Comparison of ENCODE assay signal across 15 cellular contexts in the genomic region with DNA sequence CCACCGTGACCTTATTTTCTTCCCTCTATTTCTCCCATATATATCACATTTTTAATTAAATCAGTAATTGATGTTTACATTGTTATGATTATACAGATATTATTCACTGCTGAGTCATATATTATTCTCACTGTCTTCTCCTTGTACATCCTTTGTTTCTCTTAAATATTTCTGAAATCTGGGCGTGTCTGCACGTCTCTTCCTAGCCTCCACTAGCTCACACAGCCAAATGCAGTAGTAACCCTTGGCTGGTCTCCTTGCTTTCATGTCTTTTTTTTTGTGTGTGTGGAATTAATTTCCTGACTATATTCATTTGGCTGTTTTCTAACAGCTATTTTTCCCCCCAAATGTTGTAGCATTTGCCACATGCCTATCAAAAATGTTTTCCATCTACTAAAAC. TPM values are rescaled to one million over a fixed set of nuclear protein-coding genes. Genes with fewer than 3 reads are reported as not detected.
A peak's percentile ranks its signal among the peaks of the same experiment; 100 is the strongest.
DNase-seq lines count a peak whose midpoint lies in the region; ATAC-seq and TF ChIP-seq lines count a peak whose summit lies in the region.
"Had no signal": no experiment of that assay in that cellular context is flagged by ENCODE, and none has a peak within 500 bp of the region (broad histone marks: within the 10 kb centered on the region; RNA-seq: fewer than 3 reads in every experiment).

No MANE protein-coding gene starts in this region.

- H3K4me1 ChIP-seq in GM23248 (ENCODE audit: insufficient read depth) = peaks cover 24% of the 10 kb centered on the region

- 16 to 20% methylated on average over 3 of the region's 3 CpGs for WGBS in GM23248 (ENCODE audit: low coverage in 1 of 2, low lambda C conversion rate in 2 of 2, missing lambda C conversion rate in 2 of 2), 2 experiments

- no peaks in the 10 kb centered on the region for H4K20me1 ChIP-seq in GM23248 (ENCODE audit: insufficient read depth)

- peaks cover 36% of the 10 kb centered on the region; the same call in 1 of the 2 replicates for H3F3A ChIP-seq in GM23248 (ENCODE audit: insufficient read depth)

- H3K4me2 ChIP-seq in GM23248 (ENCODE audit: unreplicated experiment) = peak overlapping the region; percentile 40

- no peaks in the 10 kb centered on the region for H3K27me3 Mint-ChIP-seq in stimulated activated memory B cell treated with anti-CD40 and anti-IgM and Interleukin-4, amounts not matched to agents 10 μg/mL and 1 μg/mL and 100 μg/mL, for 72 hours
- H3K27me3 Mint-ChIP-seq: activated CD4-positive, alpha-beta memory T cell treated with anti-CD3 and anti-CD28 coated beads, Interleukin-2, amount 10 ng/mL, durations not matched to agents 7 days and 5 days had no signal

- H3K9me3 ChIP-seq in GM23248 (ENCODE audit: low read depth) = no peaks in the 10 kb centered on the region
- H3K9me3 ChIP-seq: Caco-2 had no signal

- no peak for TF ChIP-seq CTCF in GM13976 (IDR thresholded peaks at IDR 0.05; ENCODE audit: borderline replicate concordance, control extremely low read depth, extremely low read depth, insufficient read depth, missing control alignments)

- peak overlapping the region; percentile 13 for H3K27ac Mint-ChIP-seq in stimulated activated memory B cell treated with anti-CD40 and anti-IgM and Interleukin-4, amounts not matched to agents 10 μg/mL and 1 μg/mL and 100 μg/mL, for 72 hours
- H3K27ac Mint-ChIP-seq: activated CD4-positive, alpha-beta memory T cell treated with anti-CD3 and anti-CD28 coated beads, Interleukin-2, amount 10 ng/mL, durations not matched to agents 7 days and 5 days had no signal

- 0 out of 2 replicates have a peak overlapping the region, but pooled peaks have one; percentile 13 for H3K4me3 ChIP-seq in GM23248
- H3K4me3 ChIP-seq: cardiac muscle cell had no signal

- in situ Hi-C loops in GM23248 (cut with MboI) (no loop called here), GM13976 (cut with MboI; ENCODE audit: low sequenced_read_pairs, unreplicated experiment) (no loop called here)

- H3K9me2 ChIP-seq in GM23248 (ENCODE audit: insufficient read depth) = no peaks in the 10 kb centered on the region

- H3K27ac ChIP-seq in GM23248 = peak overlapping the region; percentile 47
- H3K27ac ChIP-seq: cardiac muscle cell had no signal

- H3K9me3 Mint-ChIP-seq in stimulated activated memory B cell treated with anti-CD40 and anti-IgM and Interleukin-4, amounts not matched to agents 10 μg/mL and 1 μg/mL and 100 μg/mL, for 72 hours = no peaks in the 10 kb centered on the region
- H3K9me3 Mint-ChIP-seq: activated CD4-positive, alpha-beta memory T cell treated with anti-CD3 and anti-CD28 coated beads, Interleukin-2, amount 10 ng/mL, durations not matched to agents 7 days and 5 days had no signal

- no peak overlapping the region for H3K4me3 Mint-ChIP-seq in stimulated activated memory B cell treated with anti-CD40 and anti-IgM and Interleukin-4, amounts not matched to agents 10 μg/mL and 1 μg/mL and 100 μg/mL, for 72 hours
- H3K4me3 Mint-ChIP-seq: activated CD4-positive, alpha-beta memory T cell treated with anti-CD3 and anti-CD28 coated beads, Interleukin-2, amount 10 ng/mL, durations not matched to agents 7 days and 5 days had no signal

- peak; percentile 76 for ATAC-seq in SK-N-SH treated with all-trans-retinoic acid at 6 μM for 48 hours
- no peak for ATAC-seq in stimulated activated memory B cell treated with anti-CD40 and anti-IgM and Interleukin-4, amounts not matched to agents 10 μg/mL and 1 μg/mL and 100 μg/mL, for 72 hours

- peaks cover 41% of the 10 kb centered on the region for H3K4me1 Mint-ChIP-seq in stimulated activated memory B cell treated with anti-CD40 and anti-IgM and Interleukin-4, amounts not matched to agents 10 μg/mL and 1 μg/mL and 100 μg/mL, for 72 hours

- peaks cover 24% of the 10 kb centered on the region for H3K36me3 Mint-ChIP-seq in stimulated activated memory B cell treated with anti-CD40 and anti-IgM and Interleukin-4, amounts not matched to agents 10 μg/mL and 1 μg/mL and 100 μg/mL, for 72 hours

- H3K9ac ChIP-seq in GM23248 = peak overlapping the region; percentile 29

- peak; percentile 75 for DNase-seq in GM23248
- DNase-seq in fibroblast of gingiva (ENCODE audit: low read depth) = peak; percentile 50
- DNase-seq in HPDE6-E6E7 (ENCODE audit: extremely low spot score) = no peak
- no peak for DNase-seq in NCI-H2171 treated with DMSO at 0.1 percent for 48 hours (lab: John Stamatoyannopoulos, UW)
- DNase-seq in GM13976 (ENCODE audit: low spot score) = no peak
- DNase-seq: activated CD4-positive, alpha-beta memory T cell treated with anti-CD3 and anti-CD28 coated beads, Interleukin-2, amount 10 ng/mL, durations not matched to agents 7 days and 5 days; Caco-2; H7; NCI-H1930; NCI-H526; stimulated activated naive CD4-positive, alpha-beta T cell treated with Interleukin-2 at 50 U/mL for 16 hours; T1000 had no signal

- H3K27me3 ChIP-seq in GM23248 (replicated peaks; ENCODE audit: insufficient read depth) = no peaks in the 10 kb centered on the region
- H3K27me3 ChIP-seq: cardiac muscle cell had no signal

- H2AFZ ChIP-seq in GM23248 = peak overlapping the region; percentile 54

- H3K36me3 ChIP-seq in GM23248 (ENCODE audit: low read depth) = 0 out of 2 replicates have a peak, but pooled peaks cover 4% of the 10 kb centered on the region

- peaks cover 12% of the 10 kb centered on the region for H3K79me2 ChIP-seq in GM23248 (ENCODE audit: insufficient read depth)

TF ChIP-seq in SK-N-SH treated with all-trans-retinoic acid at 6 μM for 48 hours, 23 proteins besides CTCF, POLR2A, EP300 and RAD21 (continues in another document):
- no peak for TF ChIP-seq ZNF565 (CRISPR knock-in tag; conservative IDR thresholded peaks at IDR 0.05; ENCODE audit: low read depth)
- TF ChIP-seq, protein P1, sequence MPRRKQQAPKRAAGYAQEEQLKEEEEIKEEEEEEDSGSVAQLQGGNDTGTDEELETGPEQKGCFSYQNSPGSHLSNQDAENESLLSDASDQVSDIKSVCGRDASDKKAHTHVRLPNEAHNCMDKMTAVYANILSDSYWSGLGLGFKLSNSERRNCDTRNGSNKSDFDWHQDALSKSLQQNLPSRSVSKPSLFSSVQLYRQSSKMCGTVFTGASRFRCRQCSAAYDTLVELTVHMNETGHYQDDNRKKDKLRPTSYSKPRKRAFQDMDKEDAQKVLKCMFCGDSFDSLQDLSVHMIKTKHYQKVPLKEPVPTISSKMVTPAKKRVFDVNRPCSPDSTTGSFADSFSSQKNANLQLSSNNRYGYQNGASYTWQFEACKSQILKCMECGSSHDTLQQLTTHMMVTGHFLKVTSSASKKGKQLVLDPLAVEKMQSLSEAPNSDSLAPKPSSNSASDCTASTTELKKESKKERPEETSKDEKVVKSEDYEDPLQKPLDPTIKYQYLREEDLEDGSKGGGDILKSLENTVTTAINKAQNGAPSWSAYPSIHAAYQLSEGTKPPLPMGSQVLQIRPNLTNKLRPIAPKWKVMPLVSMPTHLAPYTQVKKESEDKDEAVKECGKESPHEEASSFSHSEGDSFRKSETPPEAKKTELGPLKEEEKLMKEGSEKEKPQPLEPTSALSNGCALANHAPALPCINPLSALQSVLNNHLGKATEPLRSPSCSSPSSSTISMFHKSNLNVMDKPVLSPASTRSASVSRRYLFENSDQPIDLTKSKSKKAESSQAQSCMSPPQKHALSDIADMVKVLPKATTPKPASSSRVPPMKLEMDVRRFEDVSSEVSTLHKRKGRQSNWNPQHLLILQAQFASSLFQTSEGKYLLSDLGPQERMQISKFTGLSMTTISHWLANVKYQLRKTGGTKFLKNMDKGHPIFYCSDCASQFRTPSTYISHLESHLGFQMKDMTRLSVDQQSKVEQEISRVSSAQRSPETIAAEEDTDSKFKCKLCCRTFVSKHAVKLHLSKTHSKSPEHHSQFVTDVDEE (CRISPR knock-in tag; IDR thresholded peaks at IDR 0.05) = no peak
- TF ChIP-seq SNAI2 (CRISPR knock-in tag; IDR thresholded peaks at IDR 0.05) = no peak
- no peak for TF ChIP-seq RARB (CRISPR knock-in tag; IDR thresholded peaks at IDR 0.05)
- TF ChIP-seq TOX (CRISPR knock-in tag; IDR thresholded peaks at IDR 0.05; ENCODE audit: borderline replicate concordance) = no peak
- TF ChIP-seq ZNF70 (CRISPR knock-in tag; IDR thresholded peaks at IDR 0.05) = no peak
- TF ChIP-seq CSDC2 (CRISPR knock-in tag; IDR thresholded peaks at IDR 0.05) = no peak
- TF ChIP-seq GLIS3 (CRISPR knock-in tag; IDR thresholded peaks at IDR 0.05) = no peak
- no peak for TF ChIP-seq OSR1 (CRISPR knock-in tag; IDR thresholded peaks at IDR 0.05)
- no peak for TF ChIP-seq CSRNP3 (CRISPR knock-in tag; IDR thresholded peaks at IDR 0.05)
- no peak for TF ChIP-seq ZFP3 (CRISPR knock-in tag; IDR thresholded peaks at IDR 0.05)
- TF ChIP-seq POU6F1 (CRISPR knock-in tag; IDR thresholded peaks at IDR 0.05; ENCODE audit: borderline replicate concordance, low read depth) = no peak

RNA-seq across cellular contexts. Expression of gene CCNYL1, which starts 15.8 kb away (rescaled TPM):
- total RNA-seq in GM23248 (2014; rRNA removed; shearing (Covaris generic)) = 12.5 and 14.9 TPM in 2 replicates
- 12.7 and 16.4 TPM in 2 replicates for polyA plus RNA-seq in GM23248 (2016; fragmentation: Nextera tagmentation; extraction: Ambion mirVana)

RNA-seq across cellular contexts. Expression of gene FZD5, which starts 42.5 kb away (rescaled TPM):
- under 0.01 and 0.13 TPM in 2 replicates for total RNA-seq in GM23248 (2014; rRNA removed; shearing (Covaris generic))
- polyA plus RNA-seq in GM23248 (2016; fragmentation: Nextera tagmentation; extraction: Ambion mirVana) = 0.13 and 0.15 TPM in 2 replicates

Comparison
In these comparisons a context has a peak if more than half of its experiments do, and no peak if none do; other contexts are left out.
1. DNase-seq: peak in GM23248 (single experiment) and fibroblast of gingiva (single experiment); none in HPDE6-E6E7 (single experiment), NCI-H2171 treated with DMSO at 0.1 percent for 48 hours (single experiment) and GM13976 (single experiment).